8 cellular contexts compared by ENCODE assay signal in genomic region chr1:175192630-175193338, GRCh38. TPM values are rescaled to one million over a fixed set of nuclear protein-coding genes. Genes with fewer than 3 reads are reported as not detected.
DNase-seq lines count a peak whose midpoint lies in the region; ATAC-seq, FAIRE-seq and TF ChIP-seq lines count a peak whose summit lies in the region.

TSS of gene KIAA0040 (minus strand) at chr1:175192776. CDS start at chr1:175161013, 31,763 bp downstream.

- H4K20me1 ChIP-seq in BLaER1 treated with 17β-estradiol and CSF1 and Interleukin-3, amounts not matched to agents 10 nM and 100 nM = no peaks in the 10 kb centered on the region

- H3K4me3 ChIP-seq in BLaER1 treated with 17β-estradiol and CSF1 and Interleukin-3, amounts not matched to agents 10 nM and 100 nM = peak within 1 kb of the TSS; percentile 61 to 82 (median 72)
- peak within 1 kb of the TSS; percentile 49 to 76 (median 64) for H3K4me3 ChIP-seq in tibial nerve

- no peaks in the 10 kb centered on the region for H3K27me3 ChIP-seq in BLaER1 treated with 17β-estradiol and CSF1 and Interleukin-3, amounts not matched to agents 10 nM and 100 nM
- H3K27me3 ChIP-seq in tibial nerve = no peaks in the 10 kb centered on the region

- peak within 1 kb of the TSS; percentile 62 to 83 (median 73); a peak in 21 of 22 replicates for H3K27ac ChIP-seq in BLaER1 treated with 17β-estradiol and CSF1 and Interleukin-3, amounts not matched to agents 10 nM and 100 nM
- peak within 1 kb of the TSS; percentile 61 to 87 (median 84) for H3K27ac ChIP-seq in tibial nerve

- TF ChIP-seq POLR2A in tibial nerve (IDR thresholded peaks at IDR 0.05) = peak in 1 of 2 donors; percentile 27

- TF ChIP-seq CTCF in omental fat pad (IDR thresholded peaks at IDR 0.05) (no peak), tibial nerve (IDR thresholded peaks at IDR 0.05) (peak in 1 of 5 experiments; percentile 24)

- FAIRE-seq in RCC 7860 (lab: Jason Lieb, UNC) (no peak), frontal cortex (lab: Jason Lieb, UNC) (no peak)

- peak in 1 of 2 donors; percentile 32 for TF ChIP-seq EP300 in tibial nerve (IDR thresholded peaks at IDR 0.05)

- H3K36me3 ChIP-seq in BLaER1 treated with 17β-estradiol and CSF1 and Interleukin-3, amounts not matched to agents 10 nM and 100 nM = peaks cover 0 to 5% (median 0%) of the 10 kb centered on the region in 11 experiments; a peak in 2 of 22 replicates
- H3K36me3 ChIP-seq in tibial nerve = no peaks in the 10 kb centered on the region

- peak; percentile 32 for ATAC-seq in HG03378 (IDR thresholded peaks at IDR 0.05; ENCODE audit: unreplicated experiment)
- peak; percentile 81 for ATAC-seq in omental fat pad (ENCODE audit: low FRiP score)

- H3K4me1 ChIP-seq in BLaER1 treated with 17β-estradiol and CSF1 and Interleukin-3, amounts not matched to agents 10 nM and 100 nM = peaks cover 67 to 90% (median 84%) of the 10 kb centered on the region in 10 experiments
- H3K4me1 ChIP-seq in tibial nerve = peaks cover 0 to 51% (median 25%) of the 10 kb centered on the region in 4 donors

- H3K9me3 ChIP-seq in BLaER1 treated with 17β-estradiol and CSF1 and Interleukin-3, amounts not matched to agents 10 nM and 100 nM (replicated peaks in 1 of 11) = no peaks in the 10 kb centered on the region
- no peaks in the 10 kb centered on the region for H3K9me3 ChIP-seq in tibial nerve

- peak within 1 kb of the TSS; percentile 75 to 85 (median 81) for H3K9ac ChIP-seq in BLaER1 treated with 17β-estradiol and CSF1 and Interleukin-3, amounts not matched to agents 10 nM and 100 nM

- peak within 1 kb of the TSS; percentile 81 to 97 (median 89) for H3K4me2 ChIP-seq in BLaER1 treated with 17β-estradiol and CSF1 and Interleukin-3, amounts not matched to agents 10 nM and 100 nM

- DNase-seq in GM19238 (ENCODE audit: insufficient read length, low spot score) = peak; percentile 64
- peak; percentile 62 for DNase-seq in RCC 7860 (ENCODE audit: low spot score)
- DNase-seq in activated T-helper 1 cell treated with anti-CD3 and anti-CD28 coated beads, Interleukin-2, amount 50 U/mL, for 16 hours (ENCODE audit: low read depth in 1 of 2, low spot score in 1 of 2) = peak; percentile 16 to 48
- peak; percentile 35 to 57 for DNase-seq in frontal cortex (ENCODE audit: low spot score in 2 of 2)
- DNase-seq in omental fat pad (ENCODE audit: low spot score) = peak; percentile 61
- DNase-seq in tibial nerve (ENCODE audit: low spot score in 2 of 2) = peak; percentile 56 to 59

- WGBS in tibial nerve, 2 donors = 2% methylated on average over 18 to 28 of the region's 54 CpGs

RNA-seq across cellular contexts. Expression of gene KIAA0040, which starts in this region (rescaled TPM):
- total RNA-seq in frontal cortex (0.41 TPM), omental fat pad (100 to 1,000 TPM in 2 of 4 donors, 10 to 100 TPM in 2; 83.4 to 172 (median 113) TPM), tibial nerve (10 to 100 TPM; 16.9 to 28.8 (median 20.3) TPM)

Comparison
In these comparisons a context has a peak if more than half of its experiments do, and no peak if none do; other contexts are left out.
1. Peak in every context shown above with its lines: DNase-seq, ATAC-seq, H3K4me3 ChIP-seq and H3K27ac ChIP-seq.
2. RNA of gene KIAA0040 (total RNA-seq): 83.4 to 172 TPM in omental fat pad and 16.9 to 28.8 TPM in tibial nerve; 0.41 TPM in frontal cortex (single experiment); every median in the first group is over 10 times any median in the second.
3. Peak in DNase-seq in frontal cortex; RNA of the gene not detected or under 1 TPM.